Comparison of ENCODE assay signal across 4 cellular contexts in genomic region chr1:196323869-196324268, GRCh38.
"Had no signal": no experiment of that assay in that cellular context is flagged by ENCODE, and none has a peak within 500 bp of the region (broad histone marks: within the 10 kb centered on the region; RNA-seq: fewer than 3 reads in every experiment).

No MANE protein-coding gene starts in this region.

- ATAC-seq: HepG2 had no signal

- H3K4me3 ChIP-seq: GM23248 had no signal

- H3K9ac ChIP-seq: GM23248 had no signal

- H2AFZ ChIP-seq: GM23248 had no signal

- DNase-seq: GM23248, H9, KBM-7 had no signal

- H3K27ac ChIP-seq: GM23248 had no signal
